Comparison of ENCODE assay signal across 1 cellular context in genomic region chr3:30597131-30597768, GRCh38.
TF ChIP-seq lines count a peak whose summit lies in the region.

No MANE protein-coding gene starts in this region.

TF ChIP-seq in HepG2, 621 proteins besides CTCF, POLR2A, EP300 and RAD21 (continued from another document):
- TF ChIP-seq MNT (IDR thresholded peaks at IDR 0.05) (no peak), DNMT1 (CRISPR knock-in tag; IDR thresholded peaks at IDR 0.05) (no peak), NR2F1 (CRISPR knock-in tag; IDR thresholded peaks at IDR 0.05) (peak in 1 of 2 experiments; percentile 50; a peak in 1 of 4 replicates), ZBTB49 (CRISPR knock-in tag; IDR thresholded peaks at IDR 0.05; ENCODE audit: borderline replicate concordance) (no peak), HOXA5 (CRISPR knock-in tag; IDR thresholded peaks at IDR 0.05) (peak; percentile 96), GRHL1 (CRISPR knock-in tag; conservative IDR thresholded peaks at IDR 0.05) (no peak), NFKB2 (CRISPR knock-in tag; IDR thresholded peaks at IDR 0.05; ENCODE audit: borderline replicate concordance) (no peak), NR1H2 (CRISPR knock-in tag; IDR thresholded peaks at IDR 0.05; ENCODE audit: borderline replicate concordance, low read depth) (no peak), TEAD3 (CRISPR knock-in tag; optimal IDR thresholded peaks at IDR 0.05; ENCODE audit: borderline replicate concordance) (peak; percentile 99), MTA3 (CRISPR knock-in tag; IDR thresholded peaks at IDR 0.05) (no peak), TAF15 (IDR thresholded peaks at IDR 0.05; ENCODE audit: low read depth, low read length, poor library complexity, severe bottlenecking) (no peak), ZKSCAN1 (IDR thresholded peaks at IDR 0.05; ENCODE audit: low read length) (no peak), GFI1 (CRISPR knock-in tag; IDR thresholded peaks at IDR 0.05; ENCODE audit: borderline replicate concordance) (peak; percentile 94), ARNT2 (CRISPR knock-in tag; IDR thresholded peaks at IDR 0.05; ENCODE audit: low read depth) (no peak), PRDM4 (CRISPR knock-in tag; IDR thresholded peaks at IDR 0.05; ENCODE audit: borderline replicate concordance) (no peak), BRF2 (CRISPR knock-in tag; IDR thresholded peaks at IDR 0.05) (peak; percentile 78; the same call in 1 of the 2 replicates), FOXM1 (CRISPR knock-in tag; IDR thresholded peaks at IDR 0.05) (no peak), RBAK (CRISPR knock-in tag; IDR thresholded peaks at IDR 0.05) (no peak; the same call in 1 of the 2 replicates), ZBTB37 (CRISPR knock-in tag; IDR thresholded peaks at IDR 0.05) (no peak), ZNF850 (CRISPR knock-in tag; conservative IDR thresholded peaks at IDR 0.05) (no peak), SP140L (CRISPR knock-in tag; IDR thresholded peaks at IDR 0.05; ENCODE audit: borderline replicate concordance) (peak; percentile 92), ATM (IDR thresholded peaks at IDR 0.05; ENCODE audit: borderline replicate concordance) (peak; percentile 53; the same call in 1 of the 2 replicates), ZNF20 (CRISPR knock-in tag; IDR thresholded peaks at IDR 0.05) (no peak), CAMTA2 (CRISPR knock-in tag; IDR thresholded peaks at IDR 0.05; ENCODE audit: borderline replicate concordance) (no peak), NONO (IDR thresholded peaks at IDR 0.05) (no peak), NONO (CRISPR knock-in tag; conservative IDR thresholded peaks at IDR 0.05) (peak; percentile 72), ZNF276 (CRISPR knock-in tag; IDR thresholded peaks at IDR 0.05; ENCODE audit: low read depth) (no peak), KDM3A (CRISPR knock-in tag; IDR thresholded peaks at IDR 0.05; ENCODE audit: low read depth) (peak; percentile 92)
